8 cellular contexts compared by ENCODE assay signal in the genomic region with DNA sequence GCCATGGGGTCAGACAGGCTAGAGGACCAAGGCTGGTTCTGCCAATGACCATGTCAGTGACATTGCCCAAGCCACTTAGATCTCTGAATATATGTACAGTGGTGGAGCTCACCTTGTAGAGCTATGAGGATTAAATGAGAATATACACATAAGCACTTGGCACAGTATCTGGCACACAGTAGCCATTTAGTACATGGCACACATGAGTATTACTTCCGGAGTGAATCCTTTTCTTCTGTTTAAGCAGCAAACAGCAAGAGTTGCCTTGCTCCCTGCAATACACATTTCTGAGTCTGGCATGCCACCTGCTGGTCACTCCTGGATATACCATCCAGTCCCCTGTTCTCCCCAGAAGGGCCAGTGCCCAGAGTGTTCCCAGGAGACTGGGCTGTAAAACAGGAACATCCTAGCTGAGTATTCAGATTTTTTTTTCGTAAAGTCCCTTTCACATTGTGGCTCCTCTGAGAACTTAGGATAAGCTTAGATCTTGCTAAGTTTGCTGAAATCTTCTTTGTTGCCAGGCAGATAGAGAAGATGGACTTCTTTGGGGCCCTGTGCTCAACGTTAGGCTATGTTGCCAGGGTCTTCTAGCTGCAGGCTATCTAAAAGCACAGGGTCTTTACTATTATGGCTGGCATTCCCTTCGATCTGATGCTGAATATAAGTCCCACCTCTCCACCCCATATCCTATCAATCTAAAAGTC.
DNase-seq lines count a peak whose midpoint lies in the region; ATAC-seq and TF ChIP-seq lines count a peak whose summit lies in the region.

No MANE protein-coding gene starts in this region.

- no peaks in the 10 kb centered on the region for H3K9me3 Mint-ChIP-seq in T-helper 2 cell treated with Interferon-gamma antibody and Interleukin-4, amounts not matched to agents 5 μg/mL and 100 μg/mL, for 36 hours

- H3K27ac ChIP-seq in smooth muscle cell (ENCODE audit: low read depth): no peak overlapping the region

- H3K4me3 ChIP-seq in smooth muscle cell: no peak overlapping the region

- H3K36me3 ChIP-seq in smooth muscle cell (ENCODE audit: low read depth): no peaks in the 10 kb centered on the region

- 40% methylated on average over 4 of the region's 4 CpGs for WGBS in smooth muscle cell (ENCODE audit: low lambda C conversion rate)

- H3K27me3 Mint-ChIP-seq in T-helper 2 cell treated with Interferon-gamma antibody and Interleukin-4, amounts not matched to agents 5 μg/mL and 100 μg/mL, for 36 hours (ENCODE audit: low read depth): peaks cover 21% of the 10 kb centered on the region

- no peak overlapping the region for H3K27ac Mint-ChIP-seq in T-helper 2 cell treated with Interferon-gamma antibody and Interleukin-4, amounts not matched to agents 5 μg/mL and 100 μg/mL, for 36 hours

- H3K79me2 ChIP-seq in smooth muscle cell (ENCODE audit: low read depth): no peaks in the 10 kb centered on the region

- peak; percentile 92 for TF ChIP-seq CTCF in smooth muscle cell (IDR thresholded peaks at IDR 0.05; ENCODE audit: borderline replicate concordance, insufficient read depth, poor library complexity, severe bottlenecking)

- H3K27me3 ChIP-seq in smooth muscle cell (ENCODE audit: low read depth): no peaks in the 10 kb centered on the region

- H3K9me3 ChIP-seq in smooth muscle cell (replicated peaks; ENCODE audit: low read depth): no peaks in the 10 kb centered on the region

- ATAC-seq in GM18498 (IDR thresholded peaks at IDR 0.05; ENCODE audit: unreplicated experiment): peak; percentile 98
- peak; percentile 98 for ATAC-seq in HG02852 (IDR thresholded peaks at IDR 0.05; ENCODE audit: unreplicated experiment)

- H3K4me1 ChIP-seq in smooth muscle cell (ENCODE audit: low read depth): peaks cover 7% of the 10 kb centered on the region

- H3K4me3 Mint-ChIP-seq in T-helper 2 cell treated with Interferon-gamma antibody and Interleukin-4, amounts not matched to agents 5 μg/mL and 100 μg/mL, for 36 hours: no peak overlapping the region

- DNase-seq in 8988T: peak; percentile 30
- peak; percentile 14 for DNase-seq in NCI-H1417 treated with DMSO at 0.1 percent for 48 hours (lab: John Stamatoyannopoulos, UW)
- DNase-seq in T-helper 2 cell treated with Interferon-gamma antibody and Interleukin-4, amounts not matched to agents 5 μg/mL and 100 μg/mL, for 36 hours (ENCODE audit: low spot score): peak; percentile 41
- peak; percentile 88 for DNase-seq in astrocyte of the hippocampus (ENCODE audit: low read depth, low spot score)
- DNase-seq in hippocampal formation (lab: John Stamatoyannopoulos, UW): peak; percentile 69 to 79
- peak; percentile 50 for DNase-seq in smooth muscle cell (lab: John Stamatoyannopoulos, UW; ENCODE audit: unreplicated experiment)

- no peak overlapping the region for H2AFZ ChIP-seq in smooth muscle cell (ENCODE audit: low read depth)

- no peaks in the 10 kb centered on the region for H3F3A ChIP-seq in smooth muscle cell (ENCODE audit: low read depth)

- H3K4me1 Mint-ChIP-seq in T-helper 2 cell treated with Interferon-gamma antibody and Interleukin-4, amounts not matched to agents 5 μg/mL and 100 μg/mL, for 36 hours (ENCODE audit: low read depth): peaks cover 12% of the 10 kb centered on the region

- H3K36me3 Mint-ChIP-seq in T-helper 2 cell treated with Interferon-gamma antibody and Interleukin-4, amounts not matched to agents 5 μg/mL and 100 μg/mL, for 36 hours (ENCODE audit: low read depth): no peaks in the 10 kb centered on the region

- H4K20me1 ChIP-seq in smooth muscle cell (ENCODE audit: low read depth): no peaks in the 10 kb centered on the region

- no peak overlapping the region for H3K4me2 ChIP-seq in smooth muscle cell

- no peak overlapping the region for H3K9ac ChIP-seq in smooth muscle cell (ENCODE audit: low read depth)

Comparison
In these comparisons a context has a peak if more than half of its experiments do, and no peak if none do; other contexts are left out.
1. DNase-seq: peak in every context shown above with its lines; median percentile 88 in astrocyte of the hippocampus; 74 in hippocampal formation; 50 in smooth muscle cell; 41 in T-helper 2 cell treated with Interferon-gamma antibody and Interleukin-4, amounts not matched to agents 5 μg/mL and 100 μg/mL, for 36 hours; 30 in 8988T; 14 in NCI-H1417 treated with DMSO at 0.1 percent for 48 hours.